8 cellular contexts compared by ENCODE assay signal in the genomic region with DNA sequence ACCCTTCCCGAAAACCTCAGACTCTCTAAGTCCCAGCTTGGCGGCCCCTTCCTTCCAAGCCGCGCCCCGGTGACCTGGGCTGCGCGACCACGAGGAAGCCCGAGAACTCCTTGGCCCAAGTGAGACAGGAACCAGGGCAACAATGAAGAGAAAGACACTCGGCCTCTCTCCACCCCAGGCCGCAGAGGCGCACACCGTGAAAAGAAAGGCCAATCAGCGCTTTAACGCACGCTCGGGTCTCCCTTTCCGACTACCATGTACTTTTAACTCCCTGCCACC.
A peak's percentile ranks its signal among the peaks of the same experiment; 100 is the strongest.
DNase-seq lines count a peak whose midpoint lies in the region; ATAC-seq, FAIRE-seq and TF ChIP-seq lines count a peak whose summit lies in the region.

No MANE protein-coding gene starts in this region.

- dilution Hi-C loops in endothelial cell of umbilical vein (cut with MboI; ENCODE audit: extremely low pct_ligation_motif_present, low sequenced_read_pairs) = no loop called here

- ATAC-seq in GM18867 (IDR thresholded peaks at IDR 0.05; ENCODE audit: unreplicated experiment) = peak; percentile 29
- no peak for ATAC-seq in GM21447 (IDR thresholded peaks at IDR 0.05; ENCODE audit: unreplicated experiment)
- ATAC-seq in GM18858 (IDR thresholded peaks at IDR 0.05; ENCODE audit: unreplicated experiment) = no peak

- H3K36me3 Mint-ChIP-seq in neural crest cell (ENCODE audit: low read depth) = no peaks in the 10 kb centered on the region

- H3K27ac Mint-ChIP-seq in neural crest cell (ENCODE audit: unreplicated experiment) = peak overlapping the region; percentile 96

- CTCF ChIA-PET in endothelial cell of umbilical vein (lab: Charles Lee) = interaction anchor here (0.5 to 6.9 kb wide), 5 partner anchors 321 to 1766 kb away, joined by 3 to 104 read pairs (median 5); no protein-coding TSS in a partner anchor

- TF ChIP-seq CTCF in endothelial cell of umbilical vein (IDR thresholded peaks at IDR 0.05; ENCODE audit: extremely low read depth in 1 of 2, insufficient read depth in 1 of 2, low read depth in 1 of 2, low read length in 2 of 2) (no peak), neural crest cell (conservative IDR thresholded peaks at IDR 0.05) (no peak)

- H3K4me3 Mint-ChIP-seq in neural crest cell = peak overlapping the region; percentile 91

- H3K4me3 ChIP-seq in MG63 (peak overlapping the region; percentile 46), endothelial cell of umbilical vein (replicated peaks in 1 of 3; ENCODE audit: insufficient read depth in 1 of 3, low read depth in 1 of 3, low read length in 3 of 3) (peak overlapping the region; percentile 60 to 82 (median 81))

- intact Hi-C loops in endothelial cell of umbilical vein (cut with micrococcal nuclease) = loop anchor here (5.0 kb wide), 1 partner anchor 702 kb away; no protein-coding TSS in a partner anchor

- H3K4me1 Mint-ChIP-seq in neural crest cell = peaks cover 46% of the 10 kb centered on the region

- H3K27me3 Mint-ChIP-seq in neural crest cell (ENCODE audit: low read depth) = peaks cover 92% of the 10 kb centered on the region

- H2AFZ ChIP-seq in endothelial cell of umbilical vein (ENCODE audit: low read depth, low read length) = peak overlapping the region; percentile 99

- no peaks in the 10 kb centered on the region for H3K36me3 ChIP-seq in MG63
- no peaks in the 10 kb centered on the region for H3K36me3 ChIP-seq in endothelial cell of umbilical vein (ENCODE audit: control insufficient read depth in 2 of 2, extremely low read depth in 1 of 2, insufficient read depth in 2 of 2, low read length in 2 of 2)

- no peak for DNase-seq in MG63
- no peak for DNase-seq in endothelial cell of umbilical vein (ENCODE audit: low read depth, low spot score)
- DNase-seq in neural crest cell (ENCODE audit: low read depth, low spot score) = peak; percentile 41
- DNase-seq in SIG-M5 (lab: John Stamatoyannopoulos, UW) = no peak
- DNase-seq in activated CD8-positive, alpha-beta memory T cell treated with anti-CD3 and anti-CD28 coated beads, Interleukin-2, amount 50 U/mL, for 4 hours = no peak

- H3K27me3 ChIP-seq in MG63 = peaks cover 34% of the 10 kb centered on the region
- peaks cover 62 to 77% of the 10 kb centered on the region in 2 experiments for H3K27me3 ChIP-seq in endothelial cell of umbilical vein (ENCODE audit: control insufficient read depth in 2 of 2, insufficient read depth in 2 of 2, low read length in 2 of 2)

- peak overlapping the region; percentile 46 for H3K9ac ChIP-seq in endothelial cell of umbilical vein (replicated peaks; ENCODE audit: extremely low read depth, insufficient read depth, low read length)

- H3K27ac ChIP-seq in endothelial cell of umbilical vein (ENCODE audit: insufficient read depth, low read depth, low read length) = no peak overlapping the region

- no peak for FAIRE-seq in endothelial cell of umbilical vein (lab: Jason Lieb, UNC)

- no peaks in the 10 kb centered on the region for H3K79me2 ChIP-seq in endothelial cell of umbilical vein (ENCODE audit: control insufficient read depth, insufficient read depth, low read length)

- no peaks in the 10 kb centered on the region for H4K20me1 ChIP-seq in endothelial cell of umbilical vein (replicated peaks; ENCODE audit: control insufficient read depth, extremely low read depth, insufficient read depth, low read length)

- no peaks in the 10 kb centered on the region for H3K9me1 ChIP-seq in endothelial cell of umbilical vein (replicated peaks; ENCODE audit: control insufficient read depth, extremely low read depth, insufficient read depth, low read length)

- H3K9me3 ChIP-seq in MG63 = no peaks in the 10 kb centered on the region
- no peaks in the 10 kb centered on the region for H3K9me3 ChIP-seq in endothelial cell of umbilical vein (replicated peaks; ENCODE audit: control insufficient read depth, insufficient read depth, low read length)

- H3K4me2 ChIP-seq in endothelial cell of umbilical vein (ENCODE audit: insufficient read depth, low read length) = peak overlapping the region; percentile 95

- TF ChIP-seq POLR2A in endothelial cell of umbilical vein (IDR thresholded peaks at IDR 0.05; ENCODE audit: low read depth, low read length) = no peak

- no TSS peak for BruUV-seq in endothelial cell of umbilical vein (replicated peaks; lab: Mats Ljungman, UMichigan)

- H3K4me1 ChIP-seq in endothelial cell of umbilical vein (ENCODE audit: control insufficient read depth, extremely low read depth, insufficient read depth, low read length) = peaks cover 33% of the 10 kb centered on the region

- H3K9me3 Mint-ChIP-seq in neural crest cell = no peaks in the 10 kb centered on the region

- POLR2A ChIA-PET in endothelial cell of umbilical vein (lab: Charles Lee) = no interaction called here

TF ChIP-seq in endothelial cell of umbilical vein, 7 proteins besides CTCF, POLR2A, EP300 and RAD21:
- TF ChIP-seq JUN (IDR thresholded peaks at IDR 0.05; ENCODE audit: borderline replicate concordance, insufficient read depth, insufficient read length, low read depth) (no peak), FOS (IDR thresholded peaks at IDR 0.05; ENCODE audit: borderline replicate concordance, insufficient read depth, low read length) (no peak), EZH2 (IDR thresholded peaks at IDR 0.05; ENCODE audit: borderline replicate concordance, low read depth, low read length, severe bottlenecking) (no peak), POLR2AphosphoS5 (IDR thresholded peaks at IDR 0.05; ENCODE audit: insufficient read depth, low read depth, low read length) (no peak), MYC (IDR thresholded peaks at IDR 0.05; ENCODE audit: low read depth, low read length) (no peak), GATA2 (IDR thresholded peaks at IDR 0.05; ENCODE audit: insufficient read depth, insufficient read length, low read depth, low read length) (no peak)
- TF ChIP-seq, protein P1, sequence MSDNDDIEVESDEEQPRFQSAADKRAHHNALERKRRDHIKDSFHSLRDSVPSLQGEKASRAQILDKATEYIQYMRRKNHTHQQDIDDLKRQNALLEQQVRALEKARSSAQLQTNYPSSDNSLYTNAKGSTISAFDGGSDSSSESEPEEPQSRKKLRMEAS (IDR thresholded peaks at IDR 0.05; ENCODE audit: insufficient read depth, insufficient read length) = no peak
